In genomic region chr17:75918112-75918445, GRCh38 we compare ENCODE assay signal across 35 cellular contexts.
"Had no signal": no experiment of that assay in that cellular context is flagged by ENCODE, and none has a peak within 500 bp of the region (broad histone marks: within the 10 kb centered on the region; RNA-seq: fewer than 3 reads in every experiment).

No MANE protein-coding gene starts in this region.

- H3K27ac Mint-ChIP-seq: activated B cell treated with CpG ODN at 0.5 μM for 24 hours; activated CD4-positive, alpha-beta memory T cell treated with anti-CD3 and anti-CD28 coated beads for 36 hours; activated CD4-positive, alpha-beta T cell treated with anti-CD3 and anti-CD28 coated beads for 36 hours; activated CD4-positive, alpha-beta T cell treated with anti-CD3 and anti-CD28 coated beads, Interleukin-2, amount 10 ng/mL, durations not matched to agents 24 days and 14 days; activated CD8-positive, alpha-beta memory T cell treated with anti-CD3 and anti-CD28 coated beads, Interleukin-2, amount 10 ng/mL, durations not matched to agents 7 days and 5 days; activated CD8-positive, alpha-beta T cell treated with anti-CD3 and anti-CD28 coated beads, Interleukin-2, amount 10 ng/mL, durations not matched to agents 7 days and 5 days; activated naive CD4-positive, alpha-beta T cell treated with anti-CD3 and anti-CD28 coated beads for 36 hours; activated naive CD4-positive, alpha-beta T cell treated with anti-CD3 and anti-CD28 coated beads, Interleukin-2, amount 50 U/mL, for 24 hours; activated naive CD8-positive, alpha-beta T cell treated with anti-CD3 and anti-CD28 coated beads for 36 hours; activated naive CD8-positive, alpha-beta T cell treated with anti-CD3 and anti-CD28 coated beads, Interleukin-2, amount 50 U/mL, for 24 hours; activated T-helper 1 cell treated with anti-CD3 and anti-CD28 coated beads, Interleukin-12 subunit alpha, Interleukin-12 subunit beta, Interleukin-2, Interleukin-4 antibody, amounts not matched to agents 30 ng/mL and 10 ng/mL and 1 ng/mL, durations not matched to agents 14 hours and 24 hours and 36 hours; activated T-helper 2 cell treated with anti-CD3 and anti-CD28 coated beads, Interferon-gamma antibody, Interleukin-2, Interleukin-4, amounts not matched to agents 10 μg/mL and 5 μg/mL and 100 μg/mL, durations not matched to agents 14 hours and 24 hours and 36 hours had no signal

- H3K4me1 Mint-ChIP-seq: activated B cell treated with CpG ODN at 0.5 μM for 24 hours; activated CD4-positive, alpha-beta T cell treated with anti-CD3 and anti-CD28 coated beads, Interleukin-2, amount 10 ng/mL, durations not matched to agents 24 days and 14 days; activated naive CD4-positive, alpha-beta T cell treated with anti-CD3 and anti-CD28 coated beads, Interleukin-2, amount 50 U/mL, for 24 hours; activated naive CD8-positive, alpha-beta T cell treated with anti-CD3 and anti-CD28 coated beads for 36 hours; activated naive CD8-positive, alpha-beta T cell treated with anti-CD3 and anti-CD28 coated beads, Interleukin-2, amount 50 U/mL, for 24 hours had no signal

- H3K4me3 Mint-ChIP-seq: activated B cell treated with CpG ODN at 0.5 μM for 24 hours; activated CD4-positive, alpha-beta memory T cell treated with anti-CD3 and anti-CD28 coated beads for 36 hours; activated CD4-positive, alpha-beta T cell treated with anti-CD3 and anti-CD28 coated beads for 36 hours; activated CD4-positive, alpha-beta T cell treated with anti-CD3 and anti-CD28 coated beads, Interleukin-2, amount 10 ng/mL, durations not matched to agents 24 days and 14 days; activated CD8-positive, alpha-beta memory T cell treated with anti-CD3 and anti-CD28 coated beads, Interleukin-2, amount 10 ng/mL, durations not matched to agents 7 days and 5 days; activated CD8-positive, alpha-beta T cell treated with anti-CD3 and anti-CD28 coated beads, Interleukin-2, amount 10 ng/mL, durations not matched to agents 7 days and 5 days; activated naive CD4-positive, alpha-beta T cell treated with anti-CD3 and anti-CD28 coated beads for 36 hours; activated naive CD4-positive, alpha-beta T cell treated with anti-CD3 and anti-CD28 coated beads, Interleukin-2, amount 50 U/mL, for 24 hours; activated naive CD8-positive, alpha-beta T cell treated with anti-CD3 and anti-CD28 coated beads for 36 hours; activated naive CD8-positive, alpha-beta T cell treated with anti-CD3 and anti-CD28 coated beads, Interleukin-2, amount 50 U/mL, for 24 hours; activated T-helper 1 cell treated with anti-CD3 and anti-CD28 coated beads, Interleukin-12 subunit alpha, Interleukin-12 subunit beta, Interleukin-2, Interleukin-4 antibody, amounts not matched to agents 30 ng/mL and 10 ng/mL and 1 ng/mL, durations not matched to agents 14 hours and 24 hours and 36 hours had no signal

- H3K27me3 Mint-ChIP-seq: activated B cell treated with CpG ODN at 0.5 μM for 24 hours; activated CD4-positive, alpha-beta memory T cell treated with anti-CD3 and anti-CD28 coated beads for 36 hours; activated CD4-positive, alpha-beta T cell treated with anti-CD3 and anti-CD28 coated beads for 36 hours; activated CD4-positive, alpha-beta T cell treated with anti-CD3 and anti-CD28 coated beads, Interleukin-2, amount 10 ng/mL, durations not matched to agents 24 days and 14 days; activated CD8-positive, alpha-beta memory T cell treated with anti-CD3 and anti-CD28 coated beads, Interleukin-2, amount 10 ng/mL, durations not matched to agents 7 days and 5 days; activated naive CD4-positive, alpha-beta T cell treated with anti-CD3 and anti-CD28 coated beads, Interleukin-2, amount 50 U/mL, for 24 hours; activated naive CD8-positive, alpha-beta T cell treated with anti-CD3 and anti-CD28 coated beads for 36 hours; activated naive CD8-positive, alpha-beta T cell treated with anti-CD3 and anti-CD28 coated beads, Interleukin-2, amount 50 U/mL, for 24 hours; effector memory CD8-positive, alpha-beta T cell had no signal

- DNase-seq: activated B cell treated with CpG ODN at 0.5 μM for 24 hours; activated CD4-positive, alpha-beta memory T cell treated with anti-CD3 and anti-CD28 coated beads for 36 hours; activated CD4-positive, alpha-beta T cell treated with anti-CD3 and anti-CD28 coated beads for 36 hours; activated CD4-positive, alpha-beta T cell treated with anti-CD3 and anti-CD28 coated beads, Interleukin-2, amount 10 ng/mL, durations not matched to agents 24 days and 14 days; activated CD4-positive, CD25-positive, alpha-beta regulatory T cell treated with anti-CD3 and anti-CD28 coated beads, Interleukin-2, amount 50 U/mL, for 72 hours; activated CD8-positive, alpha-beta memory T cell treated with anti-CD3 and anti-CD28 coated beads, Interleukin-2, amount 10 ng/mL, durations not matched to agents 7 days and 5 days; activated CD8-positive, alpha-beta memory T cell treated with anti-CD3 and anti-CD28 coated beads, Interleukin-2, amount 50 U/mL, for 4 hours; activated CD8-positive, alpha-beta T cell treated with anti-CD3 and anti-CD28 coated beads, Interleukin-2, amount 10 ng/mL, durations not matched to agents 7 days and 5 days; activated effector memory CD4-positive, alpha-beta T cell treated with anti-CD3 and anti-CD28 coated beads, Interleukin-2, amount 50 U/mL, for 16 hours; activated naive CD4-positive, alpha-beta T cell treated with anti-CD3 and anti-CD28 coated beads for 36 hours; activated naive CD8-positive, alpha-beta T cell treated with anti-CD3 and anti-CD28 coated beads for 36 hours; activated naive CD8-positive, alpha-beta T cell treated with anti-CD3 and anti-CD28 coated beads, Interleukin-2, amount 50 U/mL, for 24 hours; activated T-cell treated with anti-CD3 and anti-CD28 coated beads, Interleukin-2, amount 50 U/mL, for 1 hour; activated T-cell treated with anti-CD3 and anti-CD28 coated beads, Interleukin-2, amount 50 U/mL, for 48 hours; adrenal gland; amygdala; aorta; body of pancreas; caudate nucleus; cortex of kidney; dermis blood vessel endothelial cell; effector CD4-positive, alpha-beta T cell; effector memory CD8-positive, alpha-beta T cell; erythroblast; foreskin keratinocyte; gastrocnemius medialis; glutamatergic neuron; heart left ventricle; T-helper 1 cell; T-helper 2 cell; WERI-Rb-1 had no signal

- ATAC-seq: activated CD4-positive, alpha-beta T cell treated with anti-CD3 and anti-CD28 coated beads for 36 hours; activated CD8-positive, alpha-beta T cell treated with anti-CD3 and anti-CD28 coated beads, Interleukin-2, amount 10 ng/mL, durations not matched to agents 7 days and 5 days; activated naive CD8-positive, alpha-beta T cell treated with anti-CD3 and anti-CD28 coated beads, Interleukin-2, amount 50 U/mL, for 24 hours; body of pancreas; foreskin keratinocyte; gastrocnemius medialis; heart left ventricle had no signal

- H3K27me3 ChIP-seq: adrenal gland, body of pancreas, esophagus muscularis mucosa, foreskin keratinocyte, gastrocnemius medialis, heart left ventricle had no signal

- H3K4me1 ChIP-seq: adrenal gland, body of pancreas, esophagus muscularis mucosa, foreskin keratinocyte, gastrocnemius medialis, heart left ventricle had no signal

- H3K4me3 ChIP-seq: adrenal gland, body of pancreas, esophagus muscularis mucosa, gastrocnemius medialis, heart left ventricle had no signal

- H3K27ac ChIP-seq: adrenal gland, body of pancreas, esophagus muscularis mucosa, foreskin keratinocyte, gastrocnemius medialis, heart left ventricle, WERI-Rb-1 had no signal

- H3K9me3 ChIP-seq: adrenal gland, body of pancreas, esophagus muscularis mucosa, gastrocnemius medialis, heart left ventricle had no signal
